19 cellular contexts compared by ENCODE assay signal in the genomic region with DNA sequence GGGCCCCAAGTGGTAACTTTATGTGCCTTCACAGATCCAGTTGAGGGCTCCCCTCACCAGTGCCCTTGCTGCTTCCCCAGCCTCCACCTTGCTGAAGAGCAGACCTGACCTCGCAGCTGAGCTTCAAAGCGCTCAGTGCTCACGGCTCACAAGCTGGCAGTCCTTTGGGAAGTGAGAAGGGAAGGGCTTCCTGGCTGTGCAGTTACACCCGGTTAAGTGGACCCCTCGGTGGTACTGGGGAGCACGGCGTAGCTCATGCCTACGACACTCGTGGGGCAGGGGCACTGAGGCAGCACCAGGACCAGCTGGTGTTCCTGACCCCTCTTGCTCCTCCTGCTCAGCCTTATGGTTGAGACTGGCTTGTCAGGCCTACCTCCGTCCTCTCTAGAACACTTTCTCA.
"Had no signal": no experiment of that assay in that cellular context is flagged by ENCODE, and none has a peak within 500 bp of the region (broad histone marks: within the 10 kb centered on the region; RNA-seq: fewer than 3 reads in every experiment).

No MANE protein-coding gene starts in this region.

- H3K4me3 ChIP-seq: gastrocnemius medialis, lung, psoas muscle, spleen, thyroid gland had no signal

- H3K4me3 Mint-ChIP-seq: activated naive CD8-positive, alpha-beta T cell treated with anti-CD3 and anti-CD28 coated beads for 36 hours; activated T-helper 1 cell treated with anti-CD3 and anti-CD28 coated beads, Interleukin-12 subunit alpha, Interleukin-12 subunit beta, Interleukin-2, Interleukin-4 antibody, amounts not matched to agents 30 ng/mL and 10 ng/mL and 1 ng/mL, durations not matched to agents 14 hours and 24 hours and 36 hours; brain; central memory CD8-positive, alpha-beta T cell; naive thymus-derived CD8-positive, alpha-beta T cell; stimulated activated naive CD8-positive, alpha-beta T cell treated with anti-CD3 and anti-CD28 coated beads, Interleukin-15, amount 100 ng/mL, for 72 hours; T-helper 2 cell treated with Interferon-gamma antibody and Interleukin-4, amounts not matched to agents 5 μg/mL and 100 μg/mL, for 36 hours had no signal

- H3K36me3 ChIP-seq: gastrocnemius medialis, spleen, thyroid gland had no signal

- H3K9me3 Mint-ChIP-seq: activated naive CD8-positive, alpha-beta T cell treated with anti-CD3 and anti-CD28 coated beads for 36 hours; activated T-helper 1 cell treated with anti-CD3 and anti-CD28 coated beads, Interleukin-12 subunit alpha, Interleukin-12 subunit beta, Interleukin-2, Interleukin-4 antibody, amounts not matched to agents 30 ng/mL and 10 ng/mL and 1 ng/mL, durations not matched to agents 14 hours and 24 hours and 36 hours; brain; central memory CD8-positive, alpha-beta T cell; naive thymus-derived CD8-positive, alpha-beta T cell; stimulated activated naive CD8-positive, alpha-beta T cell treated with anti-CD3 and anti-CD28 coated beads, Interleukin-15, amount 100 ng/mL, for 72 hours; T-helper 2 cell treated with Interferon-gamma antibody and Interleukin-4, amounts not matched to agents 5 μg/mL and 100 μg/mL, for 36 hours had no signal

- H3K27ac ChIP-seq: epithelial cell of prostate, gastrocnemius medialis, psoas muscle, spleen had no signal

- H3K27me3 Mint-ChIP-seq: activated naive CD8-positive, alpha-beta T cell treated with anti-CD3 and anti-CD28 coated beads for 36 hours; brain; central memory CD8-positive, alpha-beta T cell; naive thymus-derived CD8-positive, alpha-beta T cell; stimulated activated naive CD8-positive, alpha-beta T cell treated with anti-CD3 and anti-CD28 coated beads, Interleukin-15, amount 100 ng/mL, for 72 hours had no signal

- H3K36me3 Mint-ChIP-seq: activated naive CD8-positive, alpha-beta T cell treated with anti-CD3 and anti-CD28 coated beads for 36 hours; brain; naive thymus-derived CD8-positive, alpha-beta T cell had no signal

- H3K9me3 ChIP-seq: gastrocnemius medialis, psoas muscle, spleen, thyroid gland had no signal

- H3K4me1 Mint-ChIP-seq: central memory CD8-positive, alpha-beta T cell; naive thymus-derived CD8-positive, alpha-beta T cell had no signal

- H3K27me3 ChIP-seq: gastrocnemius medialis, spleen, thyroid gland had no signal

- H3K27ac Mint-ChIP-seq: activated naive CD8-positive, alpha-beta T cell treated with anti-CD3 and anti-CD28 coated beads for 36 hours; activated T-helper 1 cell treated with anti-CD3 and anti-CD28 coated beads, Interleukin-12 subunit alpha, Interleukin-12 subunit beta, Interleukin-2, Interleukin-4 antibody, amounts not matched to agents 30 ng/mL and 10 ng/mL and 1 ng/mL, durations not matched to agents 14 hours and 24 hours and 36 hours; brain; stimulated activated naive CD8-positive, alpha-beta T cell treated with anti-CD3 and anti-CD28 coated beads, Interleukin-15, amount 100 ng/mL, for 72 hours; T-helper 2 cell treated with Interferon-gamma antibody and Interleukin-4, amounts not matched to agents 5 μg/mL and 100 μg/mL, for 36 hours had no signal

- DNase-seq: activated CD4-positive, alpha-beta T cell treated with anti-CD3 and anti-CD28 coated beads, Interleukin-2, amount 50 U/mL, for 1 hour; activated CD8-positive, alpha-beta memory T cell treated with anti-CD3 and anti-CD28 coated beads for 24 hours; activated naive CD8-positive, alpha-beta T cell treated with anti-CD3 and anti-CD28 coated beads for 36 hours; amygdala; effector memory CD4-positive, alpha-beta T cell; gastrocnemius medialis; islet precursor cell; naive thymus-derived CD8-positive, alpha-beta T cell; psoas muscle; spleen; stimulated activated naive CD8-positive, alpha-beta T cell treated with anti-CD3 and anti-CD28 coated beads, Interleukin-15, amount 100 ng/mL, for 72 hours; SW 1271; thyroid gland had no signal
